In genomic region chr12:65170245-65170881, GRCh38 we compare ENCODE assay signal across 7 cellular contexts. TPM values are rescaled to one million over a fixed set of nuclear protein-coding genes. Genes with fewer than 3 reads are reported as not detected.
A peak's percentile ranks its signal among the peaks of the same experiment; 100 is the strongest.
DNase-seq lines count a peak whose midpoint lies in the region; ATAC-seq and TF ChIP-seq lines count a peak whose summit lies in the region.

No MANE protein-coding gene starts in this region.

- H3K4me3 ChIP-seq in coronary artery (peak overlapping the region; percentile 75), liver (ENCODE audit: low read depth in 1 of 3, low read length in 3 of 3) (peak overlapping the region; percentile 86 to 93 (median 93))

- H3K27ac ChIP-seq in coronary artery = peak overlapping the region; percentile 90
- peak overlapping the region; percentile 91 to 92 for H3K27ac ChIP-seq in liver (ENCODE audit: low read depth in 1 of 2, low read length in 2 of 2)

- H3K9me3 ChIP-seq in liver (ENCODE audit: control insufficient read depth in 4 of 4, low read length in 3 of 4) = no peaks in the 10 kb centered on the region

- DNase-seq in NCI-H1105 (lab: John Stamatoyannopoulos, UW) (peak; percentile 20), coronary artery (ENCODE audit: low spot score) (peak; percentile 80)
- DNase-seq in activated CD4-positive, alpha-beta T cell treated with anti-CD3 and anti-CD28 coated beads for 24 hours (ENCODE audit: low read depth in 2 of 2) = peak; percentile 40 to 46
- peak; percentile 34 to 57 for DNase-seq in stimulated activated CD4-positive, alpha-beta T cell treated with anti-CD3 and anti-CD28 coated beads, Interleukin-4, amount 100 ng/mL, for 48 hours (ENCODE audit: low read depth in 2 of 2)

- peak; percentile 55 for ATAC-seq in HG02610 (IDR thresholded peaks at IDR 0.05; ENCODE audit: unreplicated experiment)

- TF ChIP-seq CTCF in coronary artery (IDR thresholded peaks at IDR 0.05) = no peak
- no peak for TF ChIP-seq CTCF in liver (IDR thresholded peaks at IDR 0.05; ENCODE audit: low read depth, low read length, missing input control)

- peak overlapping the region; percentile 60 to 96 for H3K9ac ChIP-seq in liver (ENCODE audit: low read depth in 1 of 2, low read length in 2 of 2)

- peak; percentile 42 for TF ChIP-seq POLR2A in GM15510 (IDR thresholded peaks at IDR 0.05; ENCODE audit: borderline replicate concordance, extremely low read depth, insufficient read length)

- WGBS in liver = under 1% methylated on average over 44 of the region's 44 CpGs

- H3K27me3 ChIP-seq in liver (ENCODE audit: control insufficient read depth in 4 of 4, insufficient read depth in 4 of 4, low read length in 3 of 4) = no peaks in the 10 kb centered on the region

- no peak for TF ChIP-seq RAD21 in liver (IDR thresholded peaks at IDR 0.05)

- H3K36me3 ChIP-seq in liver (ENCODE audit: control insufficient read depth in 4 of 4, insufficient read depth in 3 of 4, low read depth in 1 of 4, low read length in 3 of 4) = no peaks in the 10 kb centered on the region

- peaks cover 3 to 49% (median 30%) of the 10 kb centered on the region in 4 donors for H3K4me1 ChIP-seq in liver (ENCODE audit: control insufficient read depth in 4 of 4, insufficient read depth in 4 of 4, low read length in 3 of 4)

TF ChIP-seq in liver, 16 proteins besides CTCF, POLR2A, EP300 and RAD21:
- TF ChIP-seq, protein P1, sequence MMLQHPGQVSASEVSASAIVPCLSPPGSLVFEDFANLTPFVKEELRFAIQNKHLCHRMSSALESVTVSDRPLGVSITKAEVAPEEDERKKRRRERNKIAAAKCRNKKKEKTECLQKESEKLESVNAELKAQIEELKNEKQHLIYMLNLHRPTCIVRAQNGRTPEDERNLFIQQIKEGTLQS (IDR thresholded peaks at IDR 0.05) = no peak
- peak; percentile 52 for TF ChIP-seq YY1 (IDR thresholded peaks at IDR 0.05)

RNA-seq across cellular contexts. Expression of gene LEMD3, which starts 1.0 kb away (rescaled TPM):
- total RNA-seq in liver = 10 to 100 TPM; 18.2 to 19.5 TPM
- 1 to 10 TPM; 3.5 to 4.4 TPM for polyA plus RNA-seq in liver

RNA-seq across cellular contexts. Expression of gene WIF1, which starts 49.3 kb away (rescaled TPM):
- total RNA-seq in liver = not detected
- polyA plus RNA-seq in liver = not detected

Comparison
In these comparisons a context has a peak if more than half of its experiments do, and no peak if none do; other contexts are left out.
1. Peak in every context shown above with its lines: DNase-seq, ATAC-seq, H3K4me3 ChIP-seq and H3K27ac ChIP-seq.
2. DNase-seq: peak in every context shown above with its lines; median percentile 80 in coronary artery; 46 in stimulated activated CD4-positive, alpha-beta T cell treated with anti-CD3 and anti-CD28 coated beads, Interleukin-4, amount 100 ng/mL, for 48 hours; 43 in activated CD4-positive, alpha-beta T cell treated with anti-CD3 and anti-CD28 coated beads for 24 hours; 20 in NCI-H1105.